ENCODE assay signal across 8 cellular contexts in the genomic region with DNA sequence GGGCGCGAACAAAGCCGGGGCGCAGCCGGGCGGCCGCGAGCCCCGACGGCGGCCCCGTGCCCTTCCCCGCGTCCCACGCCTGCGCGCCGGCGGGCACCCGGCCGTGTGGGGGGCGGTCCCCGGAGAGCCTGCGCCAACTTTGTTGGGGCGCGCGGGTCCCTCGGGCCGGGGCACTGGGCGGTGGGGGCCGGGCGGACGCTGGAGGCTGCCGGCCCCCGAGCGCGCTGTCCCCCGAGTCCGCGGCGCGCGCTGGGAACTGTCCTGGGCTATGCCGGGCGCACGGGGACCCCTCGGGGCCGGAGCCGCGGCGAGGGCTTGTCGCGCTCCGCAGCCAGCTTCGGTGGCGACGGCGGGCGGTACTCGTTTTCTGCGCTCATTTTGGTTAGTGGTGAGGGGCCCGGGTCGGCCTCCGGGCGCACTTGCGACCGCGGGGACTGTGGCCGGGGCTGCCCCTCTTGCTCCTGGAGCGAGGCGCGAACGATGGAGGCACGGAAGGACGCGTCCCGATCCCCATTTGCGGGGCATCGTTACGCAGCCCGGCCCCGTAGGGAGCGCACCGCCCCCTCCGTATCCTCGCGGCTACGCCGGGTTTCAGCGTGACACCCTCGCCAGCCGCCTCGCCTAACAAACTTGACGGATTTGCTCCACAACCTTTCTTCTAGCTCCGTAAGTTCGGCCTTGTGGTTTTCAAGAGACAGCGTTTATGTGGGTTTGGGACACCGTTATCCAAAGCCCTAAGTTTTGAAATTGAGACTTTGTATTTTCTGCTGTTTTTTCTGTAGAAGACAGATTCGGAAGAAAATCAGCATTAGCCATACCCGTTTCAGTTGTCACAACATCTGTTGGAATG. TPM values are rescaled to one million over a fixed set of nuclear protein-coding genes. Genes with fewer than 3 reads are reported as not detected.
DNase-seq lines count a peak whose midpoint lies in the region; ATAC-seq and TF ChIP-seq lines count a peak whose summit lies in the region.

No MANE protein-coding gene starts in this region.

- H3K27me3 ChIP-seq in NT2/D1 (ENCODE audit: insufficient read depth, insufficient read length) = peaks cover 11% of the 10 kb centered on the region
- no peaks in the 10 kb centered on the region for H3K27me3 ChIP-seq in neuronal stem cell (ENCODE audit: control insufficient read depth in 3 of 3, insufficient read depth in 3 of 3, low read depth in 1 of 3, low read length in 3 of 3)
- no peaks in the 10 kb centered on the region for H3K27me3 ChIP-seq in uterus

- no peaks in the 10 kb centered on the region for H3K9me3 ChIP-seq in NT2/D1 (ENCODE audit: insufficient read depth, low read length)
- H3K9me3 ChIP-seq in neuronal stem cell (replicated peaks in 1 of 2; ENCODE audit: control insufficient read depth in 2 of 2, insufficient read depth in 1 of 2, low read depth in 1 of 2, low read length in 2 of 2) = peaks cover 3 to 6% of the 10 kb centered on the region in 2 donors
- H3K9me3 ChIP-seq in uterus = no peaks in the 10 kb centered on the region

- WGBS in neuronal stem cell (ENCODE audit: extremely low coverage in 2 of 2, insufficient read length in 2 of 2, insufficient replicate concordance in 1 of 2), 2 donors = no CpG with 5 or more reads among the region's 100 CpGs

- no peak overlapping the region for H4K8ac ChIP-seq in neuronal stem cell (ENCODE audit: low read depth, low read length)

- no peak overlapping the region for H4K91ac ChIP-seq in neuronal stem cell (ENCODE audit: low read depth, low read length, poor library complexity)

- H3K4me1 Mint-ChIP-seq in activated T-helper 1 cell treated with anti-CD3 and anti-CD28 coated beads, Interleukin-12 subunit alpha, Interleukin-12 subunit beta, Interleukin-2, Interleukin-4 antibody, amounts not matched to agents 30 ng/mL and 10 ng/mL and 1 ng/mL, durations not matched to agents 14 hours and 24 hours and 36 hours (ENCODE audit: low read depth) = peaks cover 38% of the 10 kb centered on the region

- H3K4me1 ChIP-seq in NT2/D1 (ENCODE audit: insufficient read depth, insufficient read length) (peaks cover 28% of the 10 kb centered on the region), neuronal stem cell (ENCODE audit: control insufficient read depth in 2 of 2, insufficient read depth in 1 of 2, low read depth in 1 of 2, low read length in 2 of 2) (peaks cover 12 to 14% of the 10 kb centered on the region in 2 donors), uterus (peaks cover 0 to 21% of the 10 kb centered on the region in 2 donors)

- H3K4me2 ChIP-seq in neuronal stem cell (ENCODE audit: insufficient read depth, low read length, poor library complexity, severe bottlenecking) = peak overlapping the region; percentile 71

- H3K4me3 Mint-ChIP-seq in activated T-helper 1 cell treated with anti-CD3 and anti-CD28 coated beads, Interleukin-12 subunit alpha, Interleukin-12 subunit beta, Interleukin-2, Interleukin-4 antibody, amounts not matched to agents 30 ng/mL and 10 ng/mL and 1 ng/mL, durations not matched to agents 14 hours and 24 hours and 36 hours = peak overlapping the region; percentile 86

- H2BK15ac ChIP-seq in neuronal stem cell (ENCODE audit: low read length) = no peak overlapping the region

- TF ChIP-seq CTCF in foreskin fibroblast (IDR thresholded peaks at IDR 0.05; ENCODE audit: low read depth, low read length) (no peak), uterus (IDR thresholded peaks at IDR 0.05) (no peak)

- DNase-seq in SIG-M5 treated with dmso at 0.1 percent for 504 hours (lab: John Stamatoyannopoulos, UW; ENCODE audit: unreplicated experiment) (peak; percentile 61), SIG-M5 (lab: John Stamatoyannopoulos, UW) (no peak), NT2/D1 (ENCODE audit: low read depth, low spot score) (no peak), foreskin fibroblast (peak; percentile 69 to 89), neuronal stem cell (ENCODE audit: low spot score) (no peak), uterus (peak; percentile 40 to 42)
- peak; percentile 53 for DNase-seq in activated T-helper 1 cell treated with anti-CD3 and anti-CD28 coated beads, Interleukin-12 subunit alpha, Interleukin-12 subunit beta, Interleukin-2, Interleukin-4 antibody, amounts not matched to agents 30 ng/mL and 10 ng/mL and 1 ng/mL, durations not matched to agents 14 hours and 24 hours and 36 hours (ENCODE audit: low spot score)

- H3K18ac ChIP-seq in neuronal stem cell (ENCODE audit: low read length) = peak overlapping the region; percentile 88

- H3K23ac ChIP-seq in neuronal stem cell (ENCODE audit: low read depth, low read length, poor library complexity) = no peak overlapping the region

- TF ChIP-seq POLR2A in uterus (IDR thresholded peaks at IDR 0.05) = peak in 1 of 2 donors; percentile 25

- H3K27ac Mint-ChIP-seq in activated T-helper 1 cell treated with anti-CD3 and anti-CD28 coated beads, Interleukin-12 subunit alpha, Interleukin-12 subunit beta, Interleukin-2, Interleukin-4 antibody, amounts not matched to agents 30 ng/mL and 10 ng/mL and 1 ng/mL, durations not matched to agents 14 hours and 24 hours and 36 hours = peak overlapping the region; percentile 80

- peak overlapping the region; percentile 86 for H3K4me3 ChIP-seq in NT2/D1 (ENCODE audit: insufficient read length, low read depth)
- peak overlapping the region; percentile 64 to 69 for H3K4me3 ChIP-seq in foreskin fibroblast (ENCODE audit: low read depth in 1 of 2, low read length in 2 of 2)
- peak overlapping the region; percentile 84 to 96 for H3K4me3 ChIP-seq in neuronal stem cell (ENCODE audit: low read length in 2 of 2)
- peak overlapping the region; percentile 44 to 90 for H3K4me3 ChIP-seq in uterus

- H2BK120ac ChIP-seq in neuronal stem cell (ENCODE audit: low read depth, low read length) = no peak overlapping the region

- no peak overlapping the region for H2BK5ac ChIP-seq in neuronal stem cell (ENCODE audit: low read length)

- H2AK5ac ChIP-seq in neuronal stem cell (ENCODE audit: low read depth, low read length) = peak overlapping the region; percentile 65

- H3K36me3 ChIP-seq in NT2/D1 (ENCODE audit: insufficient read depth, insufficient read length, low read length) (peaks cover 56% of the 10 kb centered on the region), neuronal stem cell (replicated peaks in 1 of 2; ENCODE audit: control insufficient read depth in 2 of 2, insufficient read depth in 2 of 2, low read length in 2 of 2) (peaks cover 27 to 49% of the 10 kb centered on the region in 2 donors), uterus (no peaks in the 10 kb centered on the region)

- peaks cover 25% of the 10 kb centered on the region for H3K36me3 Mint-ChIP-seq in activated T-helper 1 cell treated with anti-CD3 and anti-CD28 coated beads, Interleukin-12 subunit alpha, Interleukin-12 subunit beta, Interleukin-2, Interleukin-4 antibody, amounts not matched to agents 30 ng/mL and 10 ng/mL and 1 ng/mL, durations not matched to agents 14 hours and 24 hours and 36 hours (ENCODE audit: low read depth)

- no peak overlapping the region for H3K14ac ChIP-seq in neuronal stem cell (ENCODE audit: low read length)

- ATAC-seq in HG02970 (IDR thresholded peaks at IDR 0.05; ENCODE audit: low FRiP score, unreplicated experiment) = peak; percentile 4

- H3K27me3 Mint-ChIP-seq in activated T-helper 1 cell treated with anti-CD3 and anti-CD28 coated beads, Interleukin-12 subunit alpha, Interleukin-12 subunit beta, Interleukin-2, Interleukin-4 antibody, amounts not matched to agents 30 ng/mL and 10 ng/mL and 1 ng/mL, durations not matched to agents 14 hours and 24 hours and 36 hours (ENCODE audit: insufficient read depth) = no peaks in the 10 kb centered on the region

- H3K9me3 Mint-ChIP-seq in activated T-helper 1 cell treated with anti-CD3 and anti-CD28 coated beads, Interleukin-12 subunit alpha, Interleukin-12 subunit beta, Interleukin-2, Interleukin-4 antibody, amounts not matched to agents 30 ng/mL and 10 ng/mL and 1 ng/mL, durations not matched to agents 14 hours and 24 hours and 36 hours = no peaks in the 10 kb centered on the region

- H2BK12ac ChIP-seq in neuronal stem cell (ENCODE audit: low read length) = peak overlapping the region; percentile 11

- intact Hi-C loops in activated T-helper 1 cell treated with anti-CD3 and anti-CD28 coated beads, Interleukin-12 subunit alpha, Interleukin-12 subunit beta, Interleukin-2, Interleukin-4 antibody, amounts not matched to agents 30 ng/mL and 10 ng/mL and 1 ng/mL, durations not matched to agents 14 hours and 24 hours and 36 hours (cut with micrococcal nuclease) = loop anchor here (1.0 to 5.0 kb wide), 7 partner anchors 13 to 243 kb away; a partner anchor contains a TSS
- intact Hi-C loops in uterus (cut with DNase I; ENCODE audit: low total_unique reads) = no loop called here

- H3K9ac ChIP-seq in NT2/D1 (ENCODE audit: insufficient read length, low read depth) = peak overlapping the region; percentile 90
- peak overlapping the region; percentile 95 for H3K9ac ChIP-seq in neuronal stem cell (ENCODE audit: low read depth, low read length, poor library complexity)

- H3K4ac ChIP-seq in neuronal stem cell (ENCODE audit: low read length) = no peak overlapping the region

- H2AFZ ChIP-seq in neuronal stem cell (ENCODE audit: low read length) = peak overlapping the region; percentile 57

- peak overlapping the region; percentile 81 for H3K27ac ChIP-seq in neuronal stem cell (replicated peaks; ENCODE audit: low read length)
- H3K27ac ChIP-seq in uterus = peak overlapping the region; percentile 94 to 99

- H3K79me1 ChIP-seq in neuronal stem cell (ENCODE audit: low read depth, low read length) = peaks cover 31% of the 10 kb centered on the region

RNA-seq across cellular contexts. Expression of a gene that starts 0.6 kb away (rescaled TPM):
- 24.3 and 29.4 TPM in 2 replicates for total RNA-seq in activated T-helper 1 cell treated with anti-CD3 and anti-CD28 coated beads, Interleukin-12 subunit alpha, Interleukin-12 subunit beta, Interleukin-2, Interleukin-4 antibody, amounts not matched to agents 30 ng/mL and 10 ng/mL and 1 ng/mL, durations not matched to agents 14 hours and 24 hours and 36 hours
- polyA plus RNA-seq in neuronal stem cell (2013, experiment 1 of 2) = 13.7 TPM
- polyA plus RNA-seq in neuronal stem cell (2013, experiment 2 of 2) = 13.4 TPM
- total RNA-seq in uterus = 10 to 100 TPM in 2 of 4 donors, 1 to 10 TPM in 1, under 1 TPM in 1; 0.51 to 21.7 (median 12.8) TPM

RNA-seq across cellular contexts. Expression of a gene that starts 1.0 kb away (rescaled TPM):
- total RNA-seq in activated T-helper 1 cell treated with anti-CD3 and anti-CD28 coated beads, Interleukin-12 subunit alpha, Interleukin-12 subunit beta, Interleukin-2, Interleukin-4 antibody, amounts not matched to agents 30 ng/mL and 10 ng/mL and 1 ng/mL, durations not matched to agents 14 hours and 24 hours and 36 hours = 444 and 450 TPM in 2 replicates
- 299 TPM for polyA plus RNA-seq in neuronal stem cell (2013, experiment 1 of 2)
- polyA plus RNA-seq in neuronal stem cell (2013, experiment 2 of 2) = 308 TPM
- total RNA-seq in uterus = 100 to 1,000 TPM; 145 to 214 (median 162) TPM

RNA-seq across cellular contexts. Expression of a gene that starts 21.9 kb away (rescaled TPM):
- total RNA-seq in activated T-helper 1 cell treated with anti-CD3 and anti-CD28 coated beads, Interleukin-12 subunit alpha, Interleukin-12 subunit beta, Interleukin-2, Interleukin-4 antibody, amounts not matched to agents 30 ng/mL and 10 ng/mL and 1 ng/mL, durations not matched to agents 14 hours and 24 hours and 36 hours = 39.6 and 43.2 TPM in 2 replicates
- 74.7 TPM for polyA plus RNA-seq in neuronal stem cell (2013, experiment 1 of 2)
- 78.8 TPM for polyA plus RNA-seq in neuronal stem cell (2013, experiment 2 of 2)
- total RNA-seq in uterus = 10 to 100 TPM in 3 of 4 donors, 1 to 10 TPM in 1; 3.1 to 56.8 (median 45.9) TPM

RNA-seq across cellular contexts. Expression of a gene that starts 38.6 kb away (rescaled TPM):
- total RNA-seq in activated T-helper 1 cell treated with anti-CD3 and anti-CD28 coated beads, Interleukin-12 subunit alpha, Interleukin-12 subunit beta, Interleukin-2, Interleukin-4 antibody, amounts not matched to agents 30 ng/mL and 10 ng/mL and 1 ng/mL, durations not matched to agents 14 hours and 24 hours and 36 hours = 45.4 and 46.3 TPM in 2 replicates
- polyA plus RNA-seq in neuronal stem cell (2013, experiment 1 of 2) = 24.2 TPM
- polyA plus RNA-seq in neuronal stem cell (2013, experiment 2 of 2) = 25.1 TPM
- total RNA-seq in uterus = 10 to 100 TPM in 3 of 4 donors, under 1 TPM in 1; 0.59 to 38.5 (median 22.7) TPM

Comparison
In these comparisons a context has a peak if more than half of its experiments do, and no peak if none do; other contexts are left out.
1. DNase-seq: peak in SIG-M5 treated with dmso at 0.1 percent for 504 hours (single experiment), activated T-helper 1 cell treated with anti-CD3 and anti-CD28 coated beads, Interleukin-12 subunit alpha, Interleukin-12 subunit beta, Interleukin-2, Interleukin-4 antibody, amounts not matched to agents 30 ng/mL and 10 ng/mL and 1 ng/mL, durations not matched to agents 14 hours and 24 hours and 36 hours (single experiment), foreskin fibroblast (2 of 2) and uterus (2 of 2); none in SIG-M5 (single experiment), NT2/D1 (single experiment) and neuronal stem cell (single experiment).
2. Peak in every context shown above with its lines, with median percentiles within 50 percentile points of each other: H3K4me3 ChIP-seq.